ENCODE assay signal across 9 cellular contexts in genomic region chr2:48105848-48106247, GRCh38.
DNase-seq lines count a peak whose midpoint lies in the region; ATAC-seq, FAIRE-seq and TF ChIP-seq lines count a peak whose summit lies in the region.
"Had no signal": no experiment of that assay in that cellular context is flagged by ENCODE, and none has a peak within 500 bp of the region (broad histone marks: within the 10 kb centered on the region; RNA-seq: fewer than 3 reads in every experiment).

No MANE protein-coding gene starts in this region.

- no peak for TF ChIP-seq CTCF in A549 (IDR thresholded peaks at IDR 0.05)
- TF ChIP-seq CTCF in K562 (IDR thresholded peaks at IDR 0.05 in 2 of 3, conservative IDR thresholded peaks at IDR 0.05 in 1 of 3; ENCODE audit: insufficient read depth in 2 of 3, low read depth in 1 of 3, low read length in 3 of 3): no peak

- BruUV-seq in K562 (replicated peaks; lab: Mats Ljungman, UMichigan): no TSS peak

- H3K36me3 ChIP-seq in K562 (ENCODE audit: control insufficient read depth, insufficient read depth, low read length) (no peaks in the 10 kb centered on the region), mucosa of stomach (ENCODE audit: control insufficient read depth, insufficient read depth, low read length) (no peaks in the 10 kb centered on the region)
- H3K36me3 ChIP-seq: prostate gland had no signal

- intact Hi-C loops in K562 (cut with micrococcal nuclease): loop anchor here (1.0 to 10.0 kb wide), 5 partner anchors 99 to 771 kb away; partner anchors contain the start of gene FBXO11

- no peak overlapping the region; the same call in 2 of the 3 replicates for H3K4me3 ChIP-seq in A549
- no peak overlapping the region for H3K4me3 ChIP-seq in K562
- no peak overlapping the region for H3K4me3 ChIP-seq in mucosa of stomach (ENCODE audit: low read length)
- H3K4me3 ChIP-seq: prostate gland had no signal

- CTCF ChIA-PET in A549 (lab: Yijun Ruan, JAX) (interaction anchor here (0.6 to 6.7 kb wide), 12 partner anchors 8 to 665 kb away, joined by 3 to 135 read pairs (median 4); partner anchors contain the start of gene FBXO11), K562 (lab: Yijun Ruan, JAX; ENCODE audit: low intra/inter-chr PET ratio) (interaction anchor here (0.6 to 1.9 kb wide), 3 partner anchors 248 to 338 kb away, joined by 3 to 14 read pairs (median 6); no protein-coding TSS in a partner anchor)

- ATAC-seq in A549: no peak
- peak; percentile 20 for ATAC-seq in K562

- H3K4me2 ChIP-seq in A549 (peak overlapping the region; percentile 69), K562 (ENCODE audit: insufficient read depth, low read length) (peak overlapping the region; percentile 79)

- H2AFZ ChIP-seq in K562 (ENCODE audit: low read depth, low read length): peak overlapping the region; percentile 92

- H3K9ac ChIP-seq in K562 (ENCODE audit: insufficient read depth in 1 of 2, low read depth in 2 of 2, low read length in 2 of 2) (no peak overlapping the region; a peak in 1 of 4 replicates), mucosa of stomach (ENCODE audit: low read length) (peak overlapping the region; percentile 24)

- POLR2A ChIA-PET in A549 (lab: Yijun Ruan, JAX): interaction anchor here (2.4 kb wide), 1 partner anchor 323 kb away, joined by 10 read pairs; the partner anchor contains the start of gene MSH6
- POLR2A ChIA-PET in K562 (lab: Yijun Ruan, JAX): no interaction called here

- H3K9me1 ChIP-seq in K562 (ENCODE audit: control insufficient read depth, insufficient read depth, low read length): no peaks in the 10 kb centered on the region

- no peaks in the 10 kb centered on the region for H3K79me2 ChIP-seq in K562 (ENCODE audit: control insufficient read depth, insufficient read depth, low read length)

- no peaks in the 10 kb centered on the region for H4K20me1 ChIP-seq in K562 (replicated peaks; ENCODE audit: control insufficient read depth, insufficient read depth, low read length)

- no peaks in the 10 kb centered on the region for H3K9me3 ChIP-seq in A549
- H3K9me3 ChIP-seq in K562 (replicated peaks; ENCODE audit: control insufficient read depth, insufficient read depth, low read depth, low read length): no peaks in the 10 kb centered on the region
- H3K9me3 ChIP-seq in mucosa of stomach (ENCODE audit: control insufficient read depth, low read length): no peaks in the 10 kb centered on the region
- H3K9me3 ChIP-seq: prostate gland had no signal

- H3K4me1 ChIP-seq in A549 (peaks cover 29% of the 10 kb centered on the region), K562 (replicated peaks in 1 of 2; ENCODE audit: control insufficient read depth in 2 of 2, insufficient read depth in 2 of 2, low read length in 2 of 2) (peaks cover 5 to 17% of the 10 kb centered on the region in 2 experiments; a peak in 3 of 5 replicates), mucosa of stomach (ENCODE audit: control insufficient read depth, insufficient read depth, low read length) (peaks cover 7% of the 10 kb centered on the region)
- H3K4me1 ChIP-seq: prostate gland had no signal

- no peak for TF ChIP-seq POLR2A in A549 (IDR thresholded peaks at IDR 0.05; ENCODE audit: low read length)
- TF ChIP-seq POLR2A in GM12891 (IDR thresholded peaks at IDR 0.05; ENCODE audit: low read depth, low read length): no peak
- no peak for TF ChIP-seq POLR2A in K562 (conservative IDR thresholded peaks at IDR 0.05)

- WGBS in A549 (ENCODE audit: missing lambda C conversion rate): 83% methylated on average over 11 of the region's 11 CpGs
- 68% methylated on average over 10 of the region's 11 CpGs for WGBS in K562 (ENCODE audit: insufficient coverage, low coverage, missing lambda C conversion rate)

- FAIRE-seq in A549 (lab: Jason Lieb, UNC) (no peak), GM12891 (lab: Jason Lieb, UNC) (no peak), K562 (lab: Jason Lieb, UNC) (no peak)

- H3K27me3 ChIP-seq in K562 (ENCODE audit: control insufficient read depth in 2 of 2, insufficient read depth in 2 of 2, low read length in 2 of 2): no peaks in the 10 kb centered on the region
- no peaks in the 10 kb centered on the region for H3K27me3 ChIP-seq in mucosa of stomach (ENCODE audit: control insufficient read depth, insufficient read depth, low read length)

- DNase-seq in A549 (ENCODE audit: low read depth in 1 of 2, low spot score in 1 of 2): no peak
- no peak for DNase-seq in GM12891 (ENCODE audit: insufficient read length, low spot score)
- no peak for DNase-seq in K562 (ENCODE audit: extremely low read depth in 1 of 4, low spot score in 3 of 4)
- DNase-seq in COR-L47 (lab: John Stamatoyannopoulos, UW): no peak
- DNase-seq in GOT3 (lab: John Stamatoyannopoulos, UW): no peak
- DNase-seq in NCI-H2081 treated with DMSO at 0.1 percent for 48 hours (lab: John Stamatoyannopoulos, UW): no peak
- DNase-seq in DMS 273 treated with DMSO at 0.1 percent for 48 hours (lab: John Stamatoyannopoulos, UW): no peak

- TF ChIP-seq EP300 in A549 (IDR thresholded peaks at IDR 0.05) (no peak), K562 (IDR thresholded peaks at IDR 0.05; ENCODE audit: low read length) (no peak)

- in situ Hi-C loops in K562 (cut with MboI): no loop called here

- TF ChIP-seq RAD21 in A549 (conservative IDR thresholded peaks at IDR 0.05 in 1 of 2, IDR thresholded peaks at IDR 0.05 in 1 of 2) (no peak), K562 (CRISPR knock-in tag; conservative IDR thresholded peaks at IDR 0.05 in 1 of 2, IDR thresholded peaks at IDR 0.05 in 1 of 2) (no peak)

- H3K27ac ChIP-seq in A549 (peak overlapping the region; percentile 69 to 82), K562 (ENCODE audit: extremely low read depth, low read depth, low read length) (no peak overlapping the region)
- H3K27ac ChIP-seq: prostate gland had no signal

TF ChIP-seq in A549, 52 proteins besides CTCF, POLR2A, EP300 and RAD21:
- no peak for TF ChIP-seq HEYL (CRISPR knock-in tag; IDR thresholded peaks at IDR 0.05)

TF ChIP-seq in GM12891, 5 proteins besides CTCF, POLR2A, EP300 and RAD21:
- TF ChIP-seq POU2F2 (IDR thresholded peaks at IDR 0.05; ENCODE audit: low read depth, low read length) (no peak), SPI1 (IDR thresholded peaks at IDR 0.05; ENCODE audit: low read depth, low read length) (peak; percentile 48), POLR2AphosphoS5 (IDR thresholded peaks at IDR 0.05; ENCODE audit: low read depth, low read length) (no peak)

TF ChIP-seq in K562, 482 proteins besides CTCF, POLR2A, EP300 and RAD21 (continues in another document):
- TF ChIP-seq ZNF586 (CRISPR knock-in tag; conservative IDR thresholded peaks at IDR 0.05): no peak
- TF ChIP-seq CAMTA2 (CRISPR knock-in tag; conservative IDR thresholded peaks at IDR 0.05): no peak
- TF ChIP-seq ZNF324 (CRISPR knock-in tag; IDR thresholded peaks at IDR 0.05): no peak
- TF ChIP-seq, protein P1, sequence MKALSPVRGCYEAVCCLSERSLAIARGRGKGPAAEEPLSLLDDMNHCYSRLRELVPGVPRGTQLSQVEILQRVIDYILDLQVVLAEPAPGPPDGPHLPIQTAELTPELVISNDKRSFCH (CRISPR knock-in tag; IDR thresholded peaks at IDR 0.05): no peak
- TF ChIP-seq, protein P1 (tag; IDR thresholded peaks at IDR 0.05): no peak
- TF ChIP-seq PML (IDR thresholded peaks at IDR 0.05; ENCODE audit: low read length): no peak
- no peak for TF ChIP-seq NR2C1 (IDR thresholded peaks at IDR 0.05)
- TF ChIP-seq NR2C1 (tag; IDR thresholded peaks at IDR 0.05): no peak
- no peak for TF ChIP-seq TAL1 (IDR thresholded peaks at IDR 0.05)
- TF ChIP-seq, protein P2, sequence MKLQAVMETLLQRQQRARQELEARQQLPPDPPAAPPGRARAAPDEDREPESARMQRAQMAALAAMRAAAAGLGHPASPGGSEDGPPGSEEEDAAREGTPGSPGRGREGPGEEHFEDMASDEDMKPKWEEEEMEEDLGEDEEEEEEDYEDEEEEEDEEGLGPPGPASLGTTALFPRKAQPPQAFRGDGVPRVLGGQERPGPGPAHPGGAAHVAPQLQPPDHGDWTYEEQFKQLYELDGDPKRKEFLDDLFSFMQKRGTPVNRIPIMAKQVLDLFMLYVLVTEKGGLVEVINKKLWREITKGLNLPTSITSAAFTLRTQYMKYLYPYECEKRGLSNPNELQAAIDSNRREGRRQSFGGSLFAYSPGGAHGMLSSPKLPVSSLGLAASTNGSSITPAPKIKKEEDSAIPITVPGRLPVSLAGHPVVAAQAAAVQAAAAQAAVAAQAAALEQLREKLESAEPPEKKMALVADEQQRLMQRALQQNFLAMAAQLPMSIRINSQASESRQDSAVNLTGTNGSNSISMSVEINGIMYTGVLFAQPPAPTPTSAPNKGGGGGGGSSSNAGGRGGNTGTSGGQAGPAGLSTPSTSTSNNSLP (IDR thresholded peaks at IDR 0.05; ENCODE audit: borderline replicate concordance, low read depth, low read length): no peak
- TF ChIP-seq FOXK1 (CRISPR knock-in tag; IDR thresholded peaks at IDR 0.05; ENCODE audit: borderline replicate concordance): no peak
- no peak for TF ChIP-seq MYC (IDR thresholded peaks at IDR 0.05; ENCODE audit: low read depth, low read length)
- no peak for TF ChIP-seq MYC (CRISPR knock-in tag; IDR thresholded peaks at IDR 0.05; ENCODE audit: borderline replicate concordance, low read depth)
